ENCODE assay signal across 1 cellular context in genomic region chr18:37641573-37641972, GRCh38.
TF ChIP-seq lines count a peak whose summit lies in the region.

No MANE protein-coding gene starts in this region.

TF ChIP-seq in H1, 55 proteins besides CTCF, POLR2A, EP300 and RAD21:
- no peak for TF ChIP-seq CHD2 (IDR thresholded peaks at IDR 0.05; ENCODE audit: low read length)
TF ChIP-seq in H1: peak in this region for 0.
